In genomic region chr5:111236995-111237394, GRCh38 we compare ENCODE assay signal across 19 cellular contexts. TPM values are rescaled to one million over a fixed set of nuclear protein-coding genes. Genes with fewer than 3 reads are reported as not detected.
DNase-seq lines count a peak whose midpoint lies in the region; FAIRE-seq and TF ChIP-seq lines count a peak whose summit lies in the region.
"Had no signal": no experiment of that assay in that cellular context is flagged by ENCODE, and none has a peak within 500 bp of the region (broad histone marks: within the 10 kb centered on the region; RNA-seq: fewer than 3 reads in every experiment).

No MANE protein-coding gene starts in this region.

- CTCF ChIA-PET in OCI-LY7 (lab: Charles Lee; ENCODE audit: unreplicated experiment) (interaction anchor here (1.2 kb wide), 1 partner anchor 18 kb away, joined by 3 read pairs; no protein-coding TSS in a partner anchor), RWPE1 (lab: Yijun Ruan, JAX) (no interaction called here)

- no peak for TF ChIP-seq CTCF in OCI-LY7 (conservative IDR thresholded peaks at IDR 0.05; ENCODE audit: low read length)
- no peak for TF ChIP-seq CTCF in RWPE1 (conservative IDR thresholded peaks at IDR 0.05; ENCODE audit: low read depth)
- no peak for TF ChIP-seq CTCF in glutamatergic neuron (IDR thresholded peaks at IDR 0.05; ENCODE audit: partially characterized antibody, unreplicated experiment)

- no TSS peak for BruUV-seq in OCI-LY7 (replicated peaks; lab: Mats Ljungman, UMichigan)

- H3K4me3 ChIP-seq in OCI-LY7 (ENCODE audit: low read depth, low read length, poor library complexity, severe bottlenecking), result no peak overlapping the region
- H3K4me3 ChIP-seq: A549, left lung had no signal

- H3K27ac Mint-ChIP-seq in T-helper 1 cell treated with Interleukin-12 subunit alpha and Interleukin-12 subunit beta and Interleukin-4 antibody, amounts not matched to agents 30 μg/mL and 1 μg/mL, for 36 hours, result peak overlapping the region; percentile 89
- no peak overlapping the region for H3K27ac Mint-ChIP-seq in glutamatergic neuron (ENCODE audit: unreplicated experiment)
- H3K27ac Mint-ChIP-seq: CD14-positive monocyte had no signal

- POLR2A ChIA-PET in OCI-LY7 (lab: Charles Lee) (interaction anchor here (3.1 to 4.3 kb wide), 2 partner anchors 13 to 17 kb away, joined by 9 to 18 read pairs; partner anchors contain the start of gene CAMK4), RWPE1 (lab: Yijun Ruan, JAX; ENCODE audit: low non-redundant PET) (no interaction called here)

- no peaks in the 10 kb centered on the region for H3K9me3 ChIP-seq in OCI-LY7 (ENCODE audit: low read length)
- H3K9me3 ChIP-seq: A549, left lung had no signal

- peak; percentile 39 for FAIRE-seq in GM18507 (lab: Jason Lieb, UNC)
- FAIRE-seq: A549, endometrium, HepG2 had no signal

- H3K27me3 Mint-ChIP-seq in T-helper 1 cell treated with Interleukin-12 subunit alpha and Interleukin-12 subunit beta and Interleukin-4 antibody, amounts not matched to agents 30 μg/mL and 1 μg/mL, for 36 hours (ENCODE audit: low read depth), result no peaks in the 10 kb centered on the region
- H3K27me3 Mint-ChIP-seq in glutamatergic neuron (ENCODE audit: unreplicated experiment), result no peaks in the 10 kb centered on the region

- H3K27ac ChIP-seq in OCI-LY7 (ENCODE audit: low read depth, low read length, poor library complexity, severe bottlenecking) (no peak overlapping the region), RWPE1 (no peak overlapping the region)
- H3K27ac ChIP-seq: A549, foreskin keratinocyte, left lung, parathyroid adenoma had no signal

- H3K36me3 ChIP-seq in OCI-LY7 (ENCODE audit: insufficient read depth, low read length), result no peaks in the 10 kb centered on the region
- H3K36me3 ChIP-seq: left lung had no signal

- peak overlapping the region; percentile 72 for H3K4me3 Mint-ChIP-seq in T-helper 1 cell treated with Interleukin-12 subunit alpha and Interleukin-12 subunit beta and Interleukin-4 antibody, amounts not matched to agents 30 μg/mL and 1 μg/mL, for 36 hours
- H3K4me3 Mint-ChIP-seq in glutamatergic neuron (ENCODE audit: unreplicated experiment), result no peak overlapping the region
- H3K4me3 Mint-ChIP-seq: CD14-positive monocyte had no signal

- H3K4me2 ChIP-seq in OCI-LY7 (ENCODE audit: low read length), result peak overlapping the region; percentile 3; the same call in 1 of the 2 replicates
- H3K4me2 ChIP-seq: A549 had no signal

- DNase-seq in T-helper 1 cell, result no peak
- DNase-seq in GM18507 (ENCODE audit: extremely low spot score, insufficient read length, low read depth), result no peak
- no peak for DNase-seq in OCI-LY7 (ENCODE audit: low spot score)
- DNase-seq in cerebellar cortex (ENCODE audit: low spot score), result peak; percentile 2
- no peak for DNase-seq in RWPE1 (ENCODE audit: low spot score)
- no peak for DNase-seq in glutamatergic neuron
- no peak for DNase-seq in activated gamma-delta T cell treated with Interleukin-2 at 50 U/mL for 16 hours
- DNase-seq: central memory CD4-positive, alpha-beta T cell; foreskin keratinocyte; left lung; NCI-H2171 treated with DMSO at 0.1 percent for 48 hours; SIG-M5; T-helper 9 cell had no signal

- H3K9me2 ChIP-seq in OCI-LY7 (ENCODE audit: insufficient read depth, low read length), result no peaks in the 10 kb centered on the region

- peaks cover 26% of the 10 kb centered on the region; the same call in 1 of the 2 replicates for H3K79me2 ChIP-seq in OCI-LY7 (ENCODE audit: insufficient read depth, low read depth, low read length)
- H3K79me2 ChIP-seq: parathyroid adenoma had no signal

- peaks cover 30% of the 10 kb centered on the region for H3K36me3 Mint-ChIP-seq in T-helper 1 cell treated with Interleukin-12 subunit alpha and Interleukin-12 subunit beta and Interleukin-4 antibody, amounts not matched to agents 30 μg/mL and 1 μg/mL, for 36 hours (ENCODE audit: low read depth)
- no peaks in the 10 kb centered on the region for H3K36me3 Mint-ChIP-seq in glutamatergic neuron (ENCODE audit: unreplicated experiment)
- H3K36me3 Mint-ChIP-seq: CD14-positive monocyte had no signal

- H4K20me1 ChIP-seq in OCI-LY7 (ENCODE audit: insufficient read depth, low read length), result peaks cover 6% of the 10 kb centered on the region; the same call in 1 of the 2 replicates

- H3K4me1 ChIP-seq in OCI-LY7 (ENCODE audit: insufficient read depth, low read length, poor library complexity, severe bottlenecking), result peaks cover 36% of the 10 kb centered on the region
- H3K4me1 ChIP-seq: A549, left lung, parathyroid adenoma had no signal

- intact Hi-C loops in OCI-LY7 (cut with micrococcal nuclease; ENCODE audit: unreplicated experiment), result no loop called here

- H2AFZ ChIP-seq in OCI-LY7 (ENCODE audit: low read length), result no peak overlapping the region
- H2AFZ ChIP-seq: parathyroid adenoma had no signal

- H3K4me1 Mint-ChIP-seq in T-helper 1 cell treated with Interleukin-12 subunit alpha and Interleukin-12 subunit beta and Interleukin-4 antibody, amounts not matched to agents 30 μg/mL and 1 μg/mL, for 36 hours (ENCODE audit: low read depth), result peaks cover 67% of the 10 kb centered on the region
- H3K4me1 Mint-ChIP-seq in glutamatergic neuron (ENCODE audit: low read depth, unreplicated experiment), result peaks cover 11% of the 10 kb centered on the region
- H3K4me1 Mint-ChIP-seq: CD14-positive monocyte had no signal

- H3K9me3 Mint-ChIP-seq in T-helper 1 cell treated with Interleukin-12 subunit alpha and Interleukin-12 subunit beta and Interleukin-4 antibody, amounts not matched to agents 30 μg/mL and 1 μg/mL, for 36 hours, result no peaks in the 10 kb centered on the region
- no peaks in the 10 kb centered on the region for H3K9me3 Mint-ChIP-seq in glutamatergic neuron (ENCODE audit: unreplicated experiment)

RNA-seq across cellular contexts. Expression of gene CAMK4, which starts 12.8 kb away (rescaled TPM):
- 36.5 and 40.2 TPM in 2 replicates for total RNA-seq in OCI-LY7 (2014; rRNA removed; shearing (Covaris generic))
- total RNA-seq in OCI-LY7 (2022) (25.4 and 31.2 TPM in 2 replicates), glutamatergic neuron (ENCODE audit: unreplicated experiment) (33.7 TPM)
- total RNA-seq: HepG2 had no signal
